8 cellular contexts compared by ENCODE assay signal in genomic region chr9:86352440-86353106, GRCh38. TPM values are rescaled to one million over a fixed set of nuclear protein-coding genes. Genes with fewer than 3 reads are reported as not detected.
DNase-seq lines count a peak whose midpoint lies in the region; ATAC-seq and TF ChIP-seq lines count a peak whose summit lies in the region.

No MANE protein-coding gene starts in this region.

- DNase-seq in OCI-LY7 (ENCODE audit: low spot score) (peak; percentile 50), prostate gland (ENCODE audit: low spot score) (no peak), NCI-H748 treated with DMSO at 0.1 percent for 48 hours (lab: John Stamatoyannopoulos, UW) (no peak), NCI-H1436 (lab: John Stamatoyannopoulos, UW) (no peak), DMS153 treated with DMSO at 0.1 percent for 48 hours (lab: John Stamatoyannopoulos, UW; ENCODE audit: unreplicated experiment) (no peak)
- no peak for DNase-seq in effector memory CD8-positive, alpha-beta T cell

- peaks cover 63% of the 10 kb centered on the region for H3K79me2 ChIP-seq in OCI-LY7 (ENCODE audit: insufficient read depth, low read depth, low read length)

- no peak for TF ChIP-seq CTCF in GM12875 (IDR thresholded peaks at IDR 0.05; ENCODE audit: borderline replicate concordance, insufficient read depth, low read depth, low read length)
- no peak for TF ChIP-seq CTCF in OCI-LY7 (conservative IDR thresholded peaks at IDR 0.05; ENCODE audit: low read length)
- TF ChIP-seq CTCF in prostate gland (IDR thresholded peaks at IDR 0.05), result no peak

- H3K4me1 ChIP-seq in OCI-LY7 (ENCODE audit: insufficient read depth, low read length, poor library complexity, severe bottlenecking) (peaks cover 41% of the 10 kb centered on the region), prostate gland (replicated peaks) (no peaks in the 10 kb centered on the region)

- H3K27me3 ChIP-seq in prostate gland (replicated peaks; ENCODE audit: insufficient read depth), result no peaks in the 10 kb centered on the region

- H4K20me1 ChIP-seq in OCI-LY7 (ENCODE audit: insufficient read depth, low read length), result peaks cover 11% of the 10 kb centered on the region; the same call in 1 of the 2 replicates

- H3K9me3 ChIP-seq in OCI-LY7 (ENCODE audit: low read length) (no peaks in the 10 kb centered on the region), prostate gland (no peaks in the 10 kb centered on the region)

- CTCF ChIA-PET in OCI-LY7 (lab: Charles Lee; ENCODE audit: unreplicated experiment), result no interaction called here

- no peaks in the 10 kb centered on the region for H3K27me3 Mint-ChIP-seq in effector memory CD8-positive, alpha-beta T cell

- intact Hi-C loops in OCI-LY7 (cut with micrococcal nuclease; ENCODE audit: unreplicated experiment) (loop anchor here (5.0 kb wide), 2 partner anchors 410 to 610 kb away; partner anchors contain the start of genes AGTPBP1 and NAA35), prostate gland (cut with DNase I) (loop anchor here (5.0 kb wide), 1 partner anchor 70 kb away; the partner anchor contains the start of gene ISCA1)

- H3K4me3 Mint-ChIP-seq in effector memory CD8-positive, alpha-beta T cell, result peak overlapping the region; percentile 96 to 99

- H3K9me3 Mint-ChIP-seq in effector memory CD8-positive, alpha-beta T cell, result no peaks in the 10 kb centered on the region

- ATAC-seq in effector memory CD8-positive, alpha-beta T cell (replicated peaks), result peak; percentile 10
- ATAC-seq in GM18517 (IDR thresholded peaks at IDR 0.05; ENCODE audit: unreplicated experiment), result no peak

- no peak overlapping the region for H2AFZ ChIP-seq in OCI-LY7 (ENCODE audit: low read length)

- H3K4me2 ChIP-seq in OCI-LY7 (ENCODE audit: low read length), result peak overlapping the region; percentile 94

- no TSS peak for BruUV-seq in OCI-LY7 (replicated peaks; lab: Mats Ljungman, UMichigan)

- no peaks in the 10 kb centered on the region for H3K9me2 ChIP-seq in OCI-LY7 (ENCODE audit: insufficient read depth, low read length)

- POLR2A ChIA-PET in OCI-LY7 (lab: Charles Lee), result interaction anchor here (0.6 to 1.1 kb wide), 5 partner anchors 11 to 85 kb away, joined by 3 to 8 read pairs (median 3); no protein-coding TSS in a partner anchor

- H3K27ac ChIP-seq in OCI-LY7 (ENCODE audit: low read depth, low read length, poor library complexity, severe bottlenecking) (peak overlapping the region; percentile 81), prostate gland (peak overlapping the region; percentile 93 to 97)

- peak overlapping the region; percentile 36 for H3K4me3 ChIP-seq in GM12875 (ENCODE audit: low read depth, low read length)
- H3K4me3 ChIP-seq in OCI-LY7 (ENCODE audit: low read depth, low read length, poor library complexity, severe bottlenecking), result peak overlapping the region; percentile 92
- peak overlapping the region; percentile 85 to 93 for H3K4me3 ChIP-seq in prostate gland

- WGBS in prostate gland, result 49% methylated on average over 5 of the region's 5 CpGs

- H3K4me1 Mint-ChIP-seq in effector memory CD8-positive, alpha-beta T cell (ENCODE audit: low read depth in 2 of 2), result peaks cover 38 to 43% of the 10 kb centered on the region in 2 donors

- peaks cover 53% of the 10 kb centered on the region for H3K36me3 Mint-ChIP-seq in effector memory CD8-positive, alpha-beta T cell (ENCODE audit: insufficient read depth)

- H3K36me3 ChIP-seq in OCI-LY7 (ENCODE audit: insufficient read depth, low read length) (peaks cover 31% of the 10 kb centered on the region), prostate gland (no peaks in the 10 kb centered on the region)

- TF ChIP-seq POLR2A in prostate gland (IDR thresholded peaks at IDR 0.05), result no peak

- peak overlapping the region; percentile 95 to 99 for H3K27ac Mint-ChIP-seq in effector memory CD8-positive, alpha-beta T cell

RNA-seq across cellular contexts. Expression of gene TUT7, which starts 1.6 kb away (rescaled TPM):
- 29.2 and 44.4 TPM in 2 replicates for total RNA-seq in OCI-LY7 (2014; rRNA removed; shearing (Covaris generic))
- total RNA-seq in OCI-LY7 (2022) (43.4 and 45.9 TPM in 2 replicates), prostate gland (100 to 1,000 TPM in 1 of 2 donors, 10 to 100 TPM in 1; 44.0 to 112 TPM)

Comparison
In these comparisons a context has a peak if more than half of its experiments do, and no peak if none do; other contexts are left out.
1. H3K4me3 ChIP-seq: peak in every context shown above with its lines; median percentile 92 in OCI-LY7; 89 in prostate gland; 36 in GM12875.